In genomic region chr3:119570229-119570628, GRCh38 we compare ENCODE assay signal across 14 cellular contexts. TPM values are rescaled to one million over a fixed set of nuclear protein-coding genes. Genes with fewer than 3 reads are reported as not detected.
DNase-seq lines count a peak whose midpoint lies in the region; ATAC-seq and TF ChIP-seq lines count a peak whose summit lies in the region.
"Had no signal": no experiment of that assay in that cellular context is flagged by ENCODE, and none has a peak within 500 bp of the region (broad histone marks: within the 10 kb centered on the region; RNA-seq: fewer than 3 reads in every experiment).

No MANE protein-coding gene starts in this region.

- WGBS in H9 (ENCODE audit: extremely low coverage, insufficient read length, low lambda C conversion rate), result no CpG with 5 or more reads among the region's 5 CpGs

- no peak overlapping the region for H4K91ac ChIP-seq in H9 (ENCODE audit: insufficient read length, low read depth, low read length)

- H2BK15ac ChIP-seq in H9 (ENCODE audit: low read depth, low read length), result no peak overlapping the region

- no peak overlapping the region for H3K27ac Mint-ChIP-seq in H9
- H3K27ac Mint-ChIP-seq: progenitor cell of endocrine pancreas had no signal

- H3K23ac ChIP-seq in H9 (ENCODE audit: insufficient read length, low read depth, low read length), result no peak overlapping the region

- DNase-seq in Right ventricle myocardium superior (no peak), right atrium auricular region (ENCODE audit: low spot score) (no peak), MM.1S (peak; percentile 10), left cardiac atrium (no peak), H9 (no peak)
- DNase-seq in activated naive CD4-positive, alpha-beta T cell treated with anti-CD3 and anti-CD28 coated beads, Interleukin-2, amount 50 U/mL, for 16 hours, result no peak
- DNase-seq in stimulated activated CD4-positive, alpha-beta T cell treated with anti-CD3 and anti-CD28 coated beads, Interleukin-2, amount 100 ng/mL, for 24 hours, result no peak
- DNase-seq: activated CD8-positive, alpha-beta memory T cell treated with anti-CD3 and anti-CD28 coated beads, Interleukin-2, amount 50 U/mL, for 48 hours; DMS153; effector CD8-positive, alpha-beta T cell; GM23248; NCI-H2171 treated with DMSO at 0.1 percent for 48 hours had no signal

- H3K4me2 ChIP-seq in MM.1S (ENCODE audit: low read depth, low read length), result no peak overlapping the region
- H3K4me2 ChIP-seq in H9 (ENCODE audit: insufficient read depth, insufficient read length, low read length), result no peak overlapping the region

- H3K4me1 ChIP-seq in right atrium auricular region, result peaks cover 0 to 7% of the 10 kb centered on the region in 2 donors
- 0 out of 2 replicates have a peak, but pooled peaks cover 7% of the 10 kb centered on the region for H3K4me1 ChIP-seq in MM.1S (ENCODE audit: low read length)
- no peaks in the 10 kb centered on the region for H3K4me1 ChIP-seq in H9 (ENCODE audit: insufficient read depth, low read length)

- H3K36me3 ChIP-seq in right atrium auricular region (no peaks in the 10 kb centered on the region), MM.1S (replicated peaks; ENCODE audit: insufficient read depth, low read length) (no peaks in the 10 kb centered on the region)

- H3K4me3 ChIP-seq in right atrium auricular region (no peak overlapping the region), MM.1S (ENCODE audit: low read length) (no peak overlapping the region)
- H3K4me3 ChIP-seq: GM23248 had no signal

- H2BK20ac ChIP-seq in H9 (ENCODE audit: low read depth, low read length, poor library complexity, severe bottlenecking), result no peak overlapping the region

- 0 out of 4 replicates have a peak, but pooled peaks cover 0 to 3% of the 10 kb centered on the region in 2 experiments for H3K4me1 Mint-ChIP-seq in H9

- ATAC-seq in Right ventricle myocardium superior (ENCODE audit: poor library complexity) (peak; percentile 55), left cardiac atrium (peak; percentile 47 to 78), HG03025 (IDR thresholded peaks at IDR 0.05; ENCODE audit: low FRiP score, unreplicated experiment) (no peak)

- TF ChIP-seq CTCF in right atrium auricular region (IDR thresholded peaks at IDR 0.05) (no peak), MM.1S (IDR thresholded peaks at IDR 0.05; ENCODE audit: low read length) (no peak), H9 (conservative IDR thresholded peaks at IDR 0.05) (no peak)

- H4K5ac ChIP-seq in H9 (ENCODE audit: insufficient read length, low read depth, low read length), result no peak overlapping the region

- no peak overlapping the region for H3K56ac ChIP-seq in H9 (ENCODE audit: insufficient read length, low read depth, low read length)

- intact Hi-C loops in Right ventricle myocardium superior (cut with DNase I), result no loop called here
- intact Hi-C loops in left cardiac atrium (cut with DNase I), result no loop called here

- no peak overlapping the region for H3K9ac ChIP-seq in MM.1S (ENCODE audit: low read length)
- no peak overlapping the region for H3K9ac ChIP-seq in H9 (ENCODE audit: extremely low read depth, insufficient read length, low read length)
- H3K9ac ChIP-seq: GM23248 had no signal

- H2BK5ac ChIP-seq in H9 (ENCODE audit: insufficient read length, low read length), result no peak overlapping the region

- H3K36me3 Mint-ChIP-seq in H9 (ENCODE audit: insufficient read depth in 1 of 3, low read depth in 3 of 3), result no peaks in the 10 kb centered on the region

- H3K14ac ChIP-seq in H9 (ENCODE audit: insufficient read depth, low read length), result no peak overlapping the region

- no peak overlapping the region for H3K4ac ChIP-seq in H9 (ENCODE audit: low read depth, low read length)

- H3K27me3 ChIP-seq in right atrium auricular region (no peaks in the 10 kb centered on the region), MM.1S (replicated peaks; ENCODE audit: insufficient read depth, low read length) (no peaks in the 10 kb centered on the region), H9 (ENCODE audit: insufficient read depth, low read length) (no peaks in the 10 kb centered on the region)

- H3K27ac ChIP-seq in right atrium auricular region (peak overlapping the region in 1 of 2 donors; percentile 43), MM.1S (ENCODE audit: low read length) (no peak overlapping the region), H9 (ENCODE audit: insufficient read length, low read depth, low read length) (no peak overlapping the region)
- H3K27ac ChIP-seq: GM23248 had no signal

- no peaks in the 10 kb centered on the region for H3F3A ChIP-seq in MM.1S (ENCODE audit: insufficient read depth, low read length)

- H4K20me1 ChIP-seq in MM.1S (ENCODE audit: insufficient read depth, low read length) (no peaks in the 10 kb centered on the region), H9 (ENCODE audit: control insufficient read depth, insufficient read depth, insufficient read length) (no peaks in the 10 kb centered on the region)

- H3K9me3 Mint-ChIP-seq in H9, result peaks cover 0 to 3% of the 10 kb centered on the region in 2 experiments; a peak in 2 of 5 replicates

- H3K79me2 ChIP-seq in MM.1S (ENCODE audit: low read length) (no peaks in the 10 kb centered on the region), H9 (ENCODE audit: insufficient read depth, low read length) (no peaks in the 10 kb centered on the region)

- H3K27me3 Mint-ChIP-seq in H9 (ENCODE audit: low read depth), result peaks cover 12% of the 10 kb centered on the region

- no peak overlapping the region for H2AK5ac ChIP-seq in H9 (ENCODE audit: insufficient read length, low read length)

- no peak overlapping the region for H3K18ac ChIP-seq in H9 (ENCODE audit: insufficient read length, low read depth, low read length)

- no peak overlapping the region for H2AFZ ChIP-seq in MM.1S (ENCODE audit: low read length)
- no peak overlapping the region for H2AFZ ChIP-seq in H9 (ENCODE audit: low read length)
- H2AFZ ChIP-seq: GM23248 had no signal

- no peak overlapping the region for H2BK120ac ChIP-seq in H9 (ENCODE audit: low read depth, low read length, poor library complexity, severe bottlenecking)

- no peak overlapping the region for H4K8ac ChIP-seq in H9 (replicated peaks; ENCODE audit: insufficient read length, low read depth, low read length)

- H3K79me1 ChIP-seq in H9 (ENCODE audit: insufficient read depth, low read depth, low read length, poor library complexity, severe bottlenecking), result no peaks in the 10 kb centered on the region

- H3T11ph ChIP-seq in H9 (ENCODE audit: low read length), result no peak overlapping the region

- H3K23me2 ChIP-seq in H9 (ENCODE audit: insufficient read length, low read depth, low read length, poor library complexity, severe bottlenecking), result no peaks in the 10 kb centered on the region

- H3K4me3 Mint-ChIP-seq in H9, result no peak overlapping the region

- no peak overlapping the region for H2BK12ac ChIP-seq in H9 (ENCODE audit: insufficient read length, low read depth, low read length)

- H3K9me3 ChIP-seq in right atrium auricular region (no peaks in the 10 kb centered on the region), MM.1S (replicated peaks; ENCODE audit: insufficient read depth, low read length) (no peaks in the 10 kb centered on the region), H9 (ENCODE audit: control insufficient read depth, low read depth, low read length) (no peaks in the 10 kb centered on the region)

- H3K9me2 ChIP-seq in MM.1S (replicated peaks; ENCODE audit: insufficient read depth, low read length), result no peaks in the 10 kb centered on the region

RNA-seq across cellular contexts. Expression of gene ADPRH, which starts 9.1 kb away (rescaled TPM):
- total RNA-seq in Right ventricle myocardium superior, result 12.2 TPM
- 1 to 10 TPM; 7.5 to 9.7 TPM for total RNA-seq in right atrium auricular region
- total RNA-seq in left cardiac atrium, result 10 to 100 TPM in 1 of 2 donors, 1 to 10 TPM in 1; 9.4 to 10.8 TPM
- total RNA-seq in H9 (2021), result 3.1 and 3.6 TPM in 2 replicates

RNA-seq across cellular contexts. Expression of gene CD80, which starts 10.8 kb away (rescaled TPM):
- total RNA-seq in Right ventricle myocardium superior (not detected), right atrium auricular region (under 1 TPM; 0.20 to 0.67 TPM), left cardiac atrium (under 1 TPM; 0.10 to 0.21 TPM), H9 (2021) (not detected in 2 replicates)
- total RNA-seq: GM23248 had no signal

RNA-seq across cellular contexts. Expression of gene PLA1A, which starts 27.5 kb away (rescaled TPM):
- total RNA-seq in Right ventricle myocardium superior (1.6 TPM), right atrium auricular region (10 to 100 TPM in 1 of 2 donors, 1 to 10 TPM in 1; 6.7 to 11.6 TPM), left cardiac atrium (1 to 10 TPM; 1.5 to 8.7 TPM), H9 (2021) (not detected in 2 replicates)
- total RNA-seq: GM23248, progenitor cell of endocrine pancreas had no signal
